8 cellular contexts compared by ENCODE assay signal in the genomic region with DNA sequence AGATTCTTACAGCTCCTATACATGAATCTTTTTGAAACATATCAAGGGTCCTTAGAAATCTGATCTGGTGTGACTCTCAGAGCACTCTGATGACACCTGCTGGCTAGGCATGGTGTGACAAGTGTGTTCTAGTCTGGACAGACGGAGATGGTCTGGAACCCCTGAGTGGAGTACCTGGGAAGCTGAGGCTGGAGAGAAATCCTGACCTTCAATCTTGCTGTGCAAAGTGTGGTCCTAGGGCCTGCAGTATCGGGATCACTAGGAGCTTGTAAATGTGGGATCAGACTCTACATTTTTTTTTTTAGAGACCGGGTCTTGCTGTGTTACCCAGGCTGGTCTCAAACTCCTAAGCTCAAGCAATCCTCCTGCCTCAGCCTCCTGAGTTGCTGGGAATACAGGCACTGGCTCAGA.
DNase-seq lines count a peak whose midpoint lies in the region; ATAC-seq and TF ChIP-seq lines count a peak whose summit lies in the region.

No MANE protein-coding gene starts in this region.

- no peak overlapping the region for H3K27ac ChIP-seq in C4-2B

- DNase-seq in M059J (ENCODE audit: low read depth) (peak; percentile 63), SK-N-DZ (ENCODE audit: low spot score) (peak; percentile 76), glutamatergic neuron (peak; percentile 86), putamen (ENCODE audit: low spot score) (peak; percentile 58)
- DNase-seq in activated naive CD4-positive, alpha-beta T cell treated with Interleukin-2 at 50 U/mL for 16 hours, result peak; percentile 80

- no peak overlapping the region for H3K4me3 Mint-ChIP-seq in glutamatergic neuron (ENCODE audit: unreplicated experiment)

- H3K27ac Mint-ChIP-seq in glutamatergic neuron (ENCODE audit: unreplicated experiment), result no peak overlapping the region

- peaks cover 3% of the 10 kb centered on the region for H3K27me3 Mint-ChIP-seq in glutamatergic neuron (ENCODE audit: unreplicated experiment)

- H3K4me1 Mint-ChIP-seq in glutamatergic neuron (ENCODE audit: low read depth, unreplicated experiment), result peaks cover 7% of the 10 kb centered on the region

- peaks cover 4% of the 10 kb centered on the region for H3K9me3 Mint-ChIP-seq in glutamatergic neuron (ENCODE audit: unreplicated experiment)

- no peaks in the 10 kb centered on the region for H3K36me3 Mint-ChIP-seq in glutamatergic neuron (ENCODE audit: unreplicated experiment)

- ATAC-seq in GM19324 (IDR thresholded peaks at IDR 0.05; ENCODE audit: low FRiP score, unreplicated experiment) (peak; percentile 63), HG02840 (IDR thresholded peaks at IDR 0.05; ENCODE audit: low FRiP score, unreplicated experiment) (no peak)

- TF ChIP-seq CTCF in C4-2B (conservative IDR thresholded peaks at IDR 0.05) (peak; percentile 82), glutamatergic neuron (IDR thresholded peaks at IDR 0.05; ENCODE audit: partially characterized antibody, unreplicated experiment) (peak; percentile 81)
